In genomic region chr17:17959520-17960361, GRCh38 we compare ENCODE assay signal across 8 cellular contexts. TPM values are rescaled to one million over a fixed set of nuclear protein-coding genes. Genes with fewer than 3 reads are reported as not detected.
DNase-seq lines count a peak whose midpoint lies in the region; ATAC-seq and TF ChIP-seq lines count a peak whose summit lies in the region.

No MANE protein-coding gene starts in this region.

- H3K4me3 Mint-ChIP-seq in activated T-helper 1 cell treated with anti-CD3 and anti-CD28 coated beads, Interleukin-12 subunit alpha, Interleukin-12 subunit beta, Interleukin-2, Interleukin-4 antibody, amounts not matched to agents 30 ng/mL and 10 ng/mL and 1 ng/mL, durations not matched to agents 14 hours and 24 hours and 36 hours, result peak overlapping the region; percentile 85
- H3K4me3 Mint-ChIP-seq in immature natural killer cell, result peak overlapping the region in 4 of 5 donors; percentile 33 to 84 (median 55)
- peak overlapping the region; percentile 51 to 64 for H3K4me3 Mint-ChIP-seq in stimulated activated naive B cell treated with anti-CD40 and anti-IgM and Interleukin-4, amounts not matched to agents 10 μg/mL and 1 μg/mL and 100 μg/mL, for 72 hours

- H3K9me3 Mint-ChIP-seq in activated T-helper 1 cell treated with anti-CD3 and anti-CD28 coated beads, Interleukin-12 subunit alpha, Interleukin-12 subunit beta, Interleukin-2, Interleukin-4 antibody, amounts not matched to agents 30 ng/mL and 10 ng/mL and 1 ng/mL, durations not matched to agents 14 hours and 24 hours and 36 hours, result no peaks in the 10 kb centered on the region
- H3K9me3 Mint-ChIP-seq in immature natural killer cell, result no peaks in the 10 kb centered on the region
- no peaks in the 10 kb centered on the region for H3K9me3 Mint-ChIP-seq in stimulated activated naive B cell treated with anti-CD40 and anti-IgM and Interleukin-4, amounts not matched to agents 10 μg/mL and 1 μg/mL and 100 μg/mL, for 72 hours

- ATAC-seq in HG02610 (IDR thresholded peaks at IDR 0.05; ENCODE audit: unreplicated experiment) (peak; percentile 50), GM19328 (IDR thresholded peaks at IDR 0.05; ENCODE audit: unreplicated experiment) (no peak), GM19351 (IDR thresholded peaks at IDR 0.05; ENCODE audit: unreplicated experiment) (no peak)
- peak in 1 of 2 donors; percentile 26 for ATAC-seq in stimulated activated naive B cell treated with anti-CD40 and anti-IgM and Interleukin-4, amounts not matched to agents 10 μg/mL and 1 μg/mL and 100 μg/mL, for 72 hours (replicated peaks)

- no peaks in the 10 kb centered on the region for H3K27me3 Mint-ChIP-seq in activated T-helper 1 cell treated with anti-CD3 and anti-CD28 coated beads, Interleukin-12 subunit alpha, Interleukin-12 subunit beta, Interleukin-2, Interleukin-4 antibody, amounts not matched to agents 30 ng/mL and 10 ng/mL and 1 ng/mL, durations not matched to agents 14 hours and 24 hours and 36 hours (ENCODE audit: insufficient read depth)
- peaks cover 0 to 2% (median 0%) of the 10 kb centered on the region in 3 donors for H3K27me3 Mint-ChIP-seq in immature natural killer cell (ENCODE audit: low read depth in 3 of 3)
- no peaks in the 10 kb centered on the region for H3K27me3 Mint-ChIP-seq in stimulated activated naive B cell treated with anti-CD40 and anti-IgM and Interleukin-4, amounts not matched to agents 10 μg/mL and 1 μg/mL and 100 μg/mL, for 72 hours

- H3K27ac Mint-ChIP-seq in activated T-helper 1 cell treated with anti-CD3 and anti-CD28 coated beads, Interleukin-12 subunit alpha, Interleukin-12 subunit beta, Interleukin-2, Interleukin-4 antibody, amounts not matched to agents 30 ng/mL and 10 ng/mL and 1 ng/mL, durations not matched to agents 14 hours and 24 hours and 36 hours, result peak overlapping the region; percentile 100
- peak overlapping the region; percentile 54 to 98 (median 90) for H3K27ac Mint-ChIP-seq in immature natural killer cell
- H3K27ac Mint-ChIP-seq in stimulated activated naive B cell treated with anti-CD40 and anti-IgM and Interleukin-4, amounts not matched to agents 10 μg/mL and 1 μg/mL and 100 μg/mL, for 72 hours, result peak overlapping the region; percentile 88

- TF ChIP-seq CTCF in GM06990 (IDR thresholded peaks at IDR 0.05; ENCODE audit: insufficient read depth, low read length, poor library complexity, severe bottlenecking), result no peak

- intact Hi-C loops in activated T-helper 1 cell treated with anti-CD3 and anti-CD28 coated beads, Interleukin-12 subunit alpha, Interleukin-12 subunit beta, Interleukin-2, Interleukin-4 antibody, amounts not matched to agents 30 ng/mL and 10 ng/mL and 1 ng/mL, durations not matched to agents 14 hours and 24 hours and 36 hours (cut with micrococcal nuclease), result loop anchor here (1.0 to 2.0 kb wide), 2 partner anchors 13 to 79 kb away; partner anchors contain the start of genes ATPAF2, DRC3, GID4 and TOM1L2

- no peaks in the 10 kb centered on the region for H3K27me3 ChIP-seq in GM06990 (replicated peaks; ENCODE audit: control insufficient read depth, insufficient read depth, low read length)

- H3K4me1 Mint-ChIP-seq in activated T-helper 1 cell treated with anti-CD3 and anti-CD28 coated beads, Interleukin-12 subunit alpha, Interleukin-12 subunit beta, Interleukin-2, Interleukin-4 antibody, amounts not matched to agents 30 ng/mL and 10 ng/mL and 1 ng/mL, durations not matched to agents 14 hours and 24 hours and 36 hours (ENCODE audit: low read depth), result peaks cover 55% of the 10 kb centered on the region
- H3K4me1 Mint-ChIP-seq in immature natural killer cell, result peaks cover 41 to 50% of the 10 kb centered on the region in 2 donors
- peaks cover 30 to 47% of the 10 kb centered on the region in 2 donors for H3K4me1 Mint-ChIP-seq in stimulated activated naive B cell treated with anti-CD40 and anti-IgM and Interleukin-4, amounts not matched to agents 10 μg/mL and 1 μg/mL and 100 μg/mL, for 72 hours

- peaks cover 16% of the 10 kb centered on the region for H3K36me3 Mint-ChIP-seq in activated T-helper 1 cell treated with anti-CD3 and anti-CD28 coated beads, Interleukin-12 subunit alpha, Interleukin-12 subunit beta, Interleukin-2, Interleukin-4 antibody, amounts not matched to agents 30 ng/mL and 10 ng/mL and 1 ng/mL, durations not matched to agents 14 hours and 24 hours and 36 hours (ENCODE audit: low read depth)
- peaks cover 0 to 9% (median 4%) of the 10 kb centered on the region in 3 donors for H3K36me3 Mint-ChIP-seq in immature natural killer cell
- peaks cover 5 to 19% of the 10 kb centered on the region in 2 donors for H3K36me3 Mint-ChIP-seq in stimulated activated naive B cell treated with anti-CD40 and anti-IgM and Interleukin-4, amounts not matched to agents 10 μg/mL and 1 μg/mL and 100 μg/mL, for 72 hours

- peak; percentile 33 for DNase-seq in GM06990 (ENCODE audit: extremely low read depth, insufficient read length)
- no peak for DNase-seq in activated T-helper 1 cell treated with anti-CD3 and anti-CD28 coated beads, Interleukin-12 subunit alpha, Interleukin-12 subunit beta, Interleukin-2, Interleukin-4 antibody, amounts not matched to agents 30 ng/mL and 10 ng/mL and 1 ng/mL, durations not matched to agents 14 hours and 24 hours and 36 hours (ENCODE audit: low spot score)
- DNase-seq in immature natural killer cell, result no peak
- DNase-seq in stimulated activated naive B cell treated with anti-CD40 and anti-IgM and Interleukin-4, amounts not matched to agents 10 μg/mL and 1 μg/mL and 100 μg/mL, for 72 hours, result no peak
- no peak for DNase-seq in NCI-H510A (lab: John Stamatoyannopoulos, UW)

- peak overlapping the region; percentile 50 for H3K4me3 ChIP-seq in GM06990 (replicated peaks; ENCODE audit: low read depth, low read length)

- no peaks in the 10 kb centered on the region for H3K36me3 ChIP-seq in GM06990 (ENCODE audit: control insufficient read depth, insufficient read depth, low read length)

RNA-seq across cellular contexts. Expression of gene TOM1L2, which starts 12.5 kb away (rescaled TPM):
- 9.3 and 10.2 TPM in 2 replicates for total RNA-seq in activated T-helper 1 cell treated with anti-CD3 and anti-CD28 coated beads, Interleukin-12 subunit alpha, Interleukin-12 subunit beta, Interleukin-2, Interleukin-4 antibody, amounts not matched to agents 30 ng/mL and 10 ng/mL and 1 ng/mL, durations not matched to agents 14 hours and 24 hours and 36 hours
- polyA plus RNA-seq in immature natural killer cell, result 1 to 10 TPM; 1.9 to 6.1 (median 4.2) TPM

RNA-seq across cellular contexts. Expression of gene DRC3, which starts 12.9 kb away (rescaled TPM):
- total RNA-seq in activated T-helper 1 cell treated with anti-CD3 and anti-CD28 coated beads, Interleukin-12 subunit alpha, Interleukin-12 subunit beta, Interleukin-2, Interleukin-4 antibody, amounts not matched to agents 30 ng/mL and 10 ng/mL and 1 ng/mL, durations not matched to agents 14 hours and 24 hours and 36 hours, result not detected in 2 replicates
- polyA plus RNA-seq in immature natural killer cell, result 1 to 10 TPM in 1 of 3 donors, under 1 TPM in 1, not detected in 1; 0.52 to 2.1 TPM
